Comparison of ENCODE assay signal across 24 cellular contexts in genomic region chr6:40841721-40842120, GRCh38.
DNase-seq lines count a peak whose midpoint lies in the region; ATAC-seq, FAIRE-seq and TF ChIP-seq lines count a peak whose summit lies in the region.
"Had no signal": no experiment of that assay in that cellular context is flagged by ENCODE, and none has a peak within 500 bp of the region (broad histone marks: within the 10 kb centered on the region; RNA-seq: fewer than 3 reads in every experiment).

No MANE protein-coding gene starts in this region.

- H3K4me1 ChIP-seq in K562 (replicated peaks in 1 of 2; ENCODE audit: control insufficient read depth in 2 of 2, insufficient read depth in 2 of 2, low read length in 2 of 2) (no peaks in the 10 kb centered on the region), breast epithelium (no peaks in the 10 kb centered on the region)
- H3K4me1 ChIP-seq: A549 had no signal

- TF ChIP-seq EP300 in K562 (IDR thresholded peaks at IDR 0.05; ENCODE audit: low read length) = no peak

- H3K9me1 ChIP-seq in K562 (ENCODE audit: control insufficient read depth, insufficient read depth, low read length) = no peaks in the 10 kb centered on the region

- H3K4me3 ChIP-seq in K562 (no peak overlapping the region), breast epithelium (no peak overlapping the region)
- H3K4me3 ChIP-seq: A549, GM23248 had no signal

- no peak overlapping the region for H3K9ac ChIP-seq in K562 (ENCODE audit: insufficient read depth in 1 of 2, low read depth in 2 of 2, low read length in 2 of 2)
- H3K9ac ChIP-seq: GM23248 had no signal

- POLR2A ChIA-PET in K562 (lab: Yijun Ruan, JAX) = no interaction called here

- H3K36me3 ChIP-seq in K562 (ENCODE audit: control insufficient read depth, insufficient read depth, low read length) (no peaks in the 10 kb centered on the region), breast epithelium (no peaks in the 10 kb centered on the region)

- H3K9me3 ChIP-seq in K562 (replicated peaks; ENCODE audit: control insufficient read depth, insufficient read depth, low read depth, low read length) (no peaks in the 10 kb centered on the region), breast epithelium (no peaks in the 10 kb centered on the region)
- H3K9me3 ChIP-seq: A549 had no signal

- 2% methylated on average over 2 of the region's 2 CpGs for WGBS in K562 (ENCODE audit: insufficient coverage, low coverage, missing lambda C conversion rate)

- no peak for TF ChIP-seq CTCF in K562 (IDR thresholded peaks at IDR 0.05 in 2 of 3, conservative IDR thresholded peaks at IDR 0.05 in 1 of 3; ENCODE audit: insufficient read depth in 2 of 3, low read depth in 1 of 3, low read length in 3 of 3)
- peak; percentile 70 for TF ChIP-seq CTCF in glutamatergic neuron (IDR thresholded peaks at IDR 0.05; ENCODE audit: partially characterized antibody, unreplicated experiment)
- peak; percentile 39 for TF ChIP-seq CTCF in neural crest cell (conservative IDR thresholded peaks at IDR 0.05)
- peak in 1 of 3 donors; percentile 8 for TF ChIP-seq CTCF in breast epithelium (IDR thresholded peaks at IDR 0.05)

- H3K27me3 Mint-ChIP-seq in glutamatergic neuron (ENCODE audit: unreplicated experiment) (peaks cover 1% of the 10 kb centered on the region), neural crest cell (ENCODE audit: low read depth) (peaks cover 8% of the 10 kb centered on the region)

- H3K27ac Mint-ChIP-seq in glutamatergic neuron (ENCODE audit: unreplicated experiment) = no peak overlapping the region
- H3K27ac Mint-ChIP-seq in neural crest cell (ENCODE audit: unreplicated experiment) = no peak overlapping the region
- H3K27ac Mint-ChIP-seq: CD4-positive, alpha-beta memory T cell had no signal

- ATAC-seq in K562 (no peak), GM21381 (IDR thresholded peaks at IDR 0.05; ENCODE audit: unreplicated experiment) (no peak)
- ATAC-seq: A549 had no signal

- H3K9me3 Mint-ChIP-seq in glutamatergic neuron (ENCODE audit: unreplicated experiment) = no peaks in the 10 kb centered on the region
- no peaks in the 10 kb centered on the region for H3K9me3 Mint-ChIP-seq in neural crest cell
- H3K9me3 Mint-ChIP-seq: CD4-positive, alpha-beta memory T cell had no signal

- no TSS peak for BruUV-seq in K562 (replicated peaks; lab: Mats Ljungman, UMichigan)

- DNase-seq in K562 (ENCODE audit: extremely low read depth in 1 of 4, low spot score in 3 of 4) = no peak
- DNase-seq in glutamatergic neuron = no peak
- DNase-seq in neural crest cell (ENCODE audit: low read depth, low spot score) = no peak
- DNase-seq in NCI-H2196 treated with DMSO at 0.1 percent for 48 hours (lab: John Stamatoyannopoulos, UW; ENCODE audit: unreplicated experiment) = no peak
- DNase-seq in Kasumi-1 (lab: John Stamatoyannopoulos, UW) = no peak
- DNase-seq in breast epithelium (ENCODE audit: low spot score in 2 of 2) = no peak
- DNase-seq: 8988T; ACHN; AML-193; C1 segment of cervical spinal cord; Calu3; CD4-positive, alpha-beta memory T cell; COR-L47; DMS53; DMS79 treated with DMSO at 0.1 percent for 48 hours; GF-D8; GM23248; H7; HCEC 1CT had no signal

- H3K27ac ChIP-seq in K562 (ENCODE audit: extremely low read depth, low read depth, low read length) (no peak overlapping the region), breast epithelium (no peak overlapping the region)
- H3K27ac ChIP-seq: A549, GM23248 had no signal

- CTCF ChIA-PET in K562 (lab: Yijun Ruan, JAX; ENCODE audit: low intra/inter-chr PET ratio) = no interaction called here

- TF ChIP-seq POLR2A in K562 (conservative IDR thresholded peaks at IDR 0.05) (no peak), breast epithelium (IDR thresholded peaks at IDR 0.05) (no peak)

- H3K4me1 Mint-ChIP-seq in glutamatergic neuron (ENCODE audit: low read depth, unreplicated experiment) (peaks cover 5% of the 10 kb centered on the region), neural crest cell (no peaks in the 10 kb centered on the region)
- H3K4me1 Mint-ChIP-seq: CD4-positive, alpha-beta memory T cell had no signal

- no peak overlapping the region for H3K4me2 ChIP-seq in K562 (ENCODE audit: insufficient read depth, low read length)
- H3K4me2 ChIP-seq: A549 had no signal

- H3K36me3 Mint-ChIP-seq in glutamatergic neuron (ENCODE audit: unreplicated experiment) = no peaks in the 10 kb centered on the region
- H3K36me3 Mint-ChIP-seq in neural crest cell (ENCODE audit: low read depth) = no peaks in the 10 kb centered on the region
- H3K36me3 Mint-ChIP-seq: CD4-positive, alpha-beta memory T cell had no signal

- no peaks in the 10 kb centered on the region for H3K79me2 ChIP-seq in K562 (ENCODE audit: control insufficient read depth, insufficient read depth, low read length)

- intact Hi-C loops in K562 (cut with micrococcal nuclease) (loop anchor here (10.0 kb wide), 2 partner anchors 297 to 857 kb away; no protein-coding TSS in a partner anchor), breast epithelium (cut with DNase I; ENCODE audit: low total_unique reads) (no loop called here)

- in situ Hi-C loops in K562 (cut with MboI) = loop anchor here (25.0 kb wide), 1 partner anchor 1479 kb away; no protein-coding TSS in a partner anchor

- no peaks in the 10 kb centered on the region for H4K20me1 ChIP-seq in K562 (replicated peaks; ENCODE audit: control insufficient read depth, insufficient read depth, low read length)

- no peak overlapping the region for H2AFZ ChIP-seq in K562 (ENCODE audit: low read depth, low read length)
- H2AFZ ChIP-seq: GM23248 had no signal

- FAIRE-seq in K562 (lab: Jason Lieb, UNC) = no peak
- FAIRE-seq: A549, GM12891, GM18507, H1 had no signal

- H3K27me3 ChIP-seq in K562 (ENCODE audit: control insufficient read depth in 2 of 2, insufficient read depth in 2 of 2, low read length in 2 of 2) = peaks cover 0 to 2% of the 10 kb centered on the region in 2 experiments; a peak in 2 of 5 replicates
- H3K27me3 ChIP-seq in breast epithelium = no peaks in the 10 kb centered on the region

- no peak overlapping the region for H3K4me3 Mint-ChIP-seq in glutamatergic neuron (ENCODE audit: unreplicated experiment)
- no peak overlapping the region for H3K4me3 Mint-ChIP-seq in neural crest cell
- H3K4me3 Mint-ChIP-seq: CD4-positive, alpha-beta memory T cell had no signal

- TF ChIP-seq RAD21 in K562 (CRISPR knock-in tag; conservative IDR thresholded peaks at IDR 0.05 in 1 of 2, IDR thresholded peaks at IDR 0.05 in 1 of 2) = no peak

TF ChIP-seq in K562, 482 proteins besides CTCF, POLR2A, EP300 and RAD21:
- 0 out of 2 replicates have a peak, but pooled peaks have one; percentile 19 for TF ChIP-seq ZNF507 (tag; conservative IDR thresholded peaks at IDR 0.05)
- TF ChIP-seq ZNF121 (CRISPR knock-in tag; conservative IDR thresholded peaks at IDR 0.05) = no peak
- TF ChIP-seq TEAD1 (CRISPR knock-in tag; IDR thresholded peaks at IDR 0.05) = no peak
- TF ChIP-seq RFX5 (IDR thresholded peaks at IDR 0.05; ENCODE audit: low read depth, low read length) = no peak
- no peak for TF ChIP-seq ZC3H4 (CRISPR knock-in tag; IDR thresholded peaks at IDR 0.05; ENCODE audit: borderline replicate concordance)
- no peak for TF ChIP-seq ZNF277 (CRISPR knock-in tag; IDR thresholded peaks at IDR 0.05; ENCODE audit: borderline replicate concordance)

Comparison
In these comparisons a context has a peak if more than half of its experiments do, and no peak if none do; other contexts are left out.
1. CTCF ChIP-seq: peak in glutamatergic neuron (single experiment) and neural crest cell (single experiment); none in K562 (0 of 3).